In the genomic region with DNA sequence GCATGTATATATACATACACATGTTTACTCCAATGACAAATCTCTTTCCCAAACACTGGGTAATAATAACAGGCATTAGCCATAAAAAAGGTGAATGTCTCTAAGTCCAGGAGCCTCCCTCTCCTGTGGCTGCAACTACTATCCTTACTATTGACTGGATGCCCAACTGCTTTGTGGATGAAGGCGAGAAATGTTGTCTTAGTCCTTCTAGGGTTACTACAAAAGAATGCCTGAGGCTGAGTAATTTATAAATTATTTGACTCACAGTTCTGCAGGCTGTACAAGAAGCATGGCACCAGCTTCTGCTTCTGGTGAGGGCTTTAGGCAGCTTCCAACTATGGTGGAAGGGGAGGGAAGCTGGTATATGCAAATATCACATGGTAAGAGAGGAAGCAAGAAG, we compare ENCODE assay signal across 30 cellular contexts.
DNase-seq lines count a peak whose midpoint lies in the region; ATAC-seq and TF ChIP-seq lines count a peak whose summit lies in the region.
"Had no signal": no experiment of that assay in that cellular context is flagged by ENCODE, and none has a peak within 500 bp of the region (broad histone marks: within the 10 kb centered on the region; RNA-seq: fewer than 3 reads in every experiment).

No MANE protein-coding gene starts in this region.

- peak overlapping the region; percentile 76 for H2BK5ac ChIP-seq in IMR-90 (ENCODE audit: low read depth, low read length, poor library complexity, severe bottlenecking)

- POLR2A ChIA-PET in IMR-90 (lab: Charles Lee; ENCODE audit: unreplicated experiment) = no interaction called here

- no peaks in the 10 kb centered on the region for H3K27me3 Mint-ChIP-seq in activated T-helper 17 cell treated with anti-CD3 and anti-CD28 coated beads, Interleukin-2, amount 50 U/mL, for 72 hours
- H3K27me3 Mint-ChIP-seq: CD4-positive, CD25-positive, alpha-beta regulatory T cell; central memory CD8-positive, alpha-beta T cell had no signal

- peak overlapping the region; percentile 95 for H4K91ac ChIP-seq in IMR-90 (ENCODE audit: insufficient read depth, low read depth, low read length)

- H4K5ac ChIP-seq in IMR-90 (ENCODE audit: low read depth, low read length) = peak overlapping the region; percentile 95

- TF ChIP-seq CTCF in IMR-90 (conservative IDR thresholded peaks at IDR 0.05; ENCODE audit: low read depth, low read length) (no peak), fibroblast of the aortic adventitia (IDR thresholded peaks at IDR 0.05; ENCODE audit: insufficient read depth, low read length) (no peak)

- peak overlapping the region; percentile 95 for H3K18ac ChIP-seq in IMR-90 (ENCODE audit: low read depth, low read length)

- 0 out of 2 replicates have a peak overlapping the region, but pooled peaks have one; percentile 13 for H3K56ac ChIP-seq in IMR-90 (ENCODE audit: extremely low read depth, insufficient read depth, low read length)

- H4K20me1 ChIP-seq in IMR-90 (ENCODE audit: insufficient read depth, low read length) = no peaks in the 10 kb centered on the region

- no peak for TF ChIP-seq RAD21 in IMR-90 (IDR thresholded peaks at IDR 0.05; ENCODE audit: low read length)

- H2AFZ ChIP-seq in IMR-90 (replicated peaks; ENCODE audit: low read length, poor library complexity) = no peak overlapping the region

- peak; percentile 50 for ATAC-seq in IMR-90 (ENCODE audit: low read depth)
- ATAC-seq in activated T-helper 17 cell treated with anti-CD3 and anti-CD28 coated beads, Interleukin-2, amount 50 U/mL, for 72 hours (replicated peaks) = no peak
- ATAC-seq in GM19395 (IDR thresholded peaks at IDR 0.05; ENCODE audit: unreplicated experiment) = no peak
- ATAC-seq: activated naive CD4-positive, alpha-beta T cell treated with anti-CD3 and anti-CD28 coated beads, Interleukin-2, amount 50 U/mL, for 72 hours; left lobe of liver; stimulated activated naive CD8-positive, alpha-beta T cell treated with anti-CD3 and anti-CD28 coated beads, Interleukin-15, Interleukin-2, amounts not matched to agents 100 U/mL and 50 U/mL, for 24 hours had no signal

- H4K8ac ChIP-seq in IMR-90 (ENCODE audit: low read depth in 2 of 2, low read length in 2 of 2) = peak overlapping the region; percentile 48 to 79; a peak in 3 of 4 replicates

- no peak overlapping the region for H3K9ac ChIP-seq in IMR-90 (ENCODE audit: low read depth, low read length)

- dilution Hi-C loops in IMR-90 (cut with HindIII; ENCODE audit: low sequenced_read_pairs, unreplicated experiment) = no loop called here

- TF ChIP-seq POLR2A in IMR-90 (IDR thresholded peaks at IDR 0.05; ENCODE audit: low read depth, low read length) = no peak

- H3K4ac ChIP-seq in IMR-90 (ENCODE audit: low read depth, low read length) = peak overlapping the region; percentile 85

- DNase-seq in AG08395 (ENCODE audit: low spot score) (peak; percentile 18), IMR-90 (peak; percentile 82), astrocyte of the hippocampus (ENCODE audit: low read depth, low spot score) (peak; percentile 50), fibroblast of the aortic adventitia (ENCODE audit: low read depth) (peak; percentile 37), NAMALWA (ENCODE audit: low spot score) (no peak)
- DNase-seq in stimulated activated naive CD4-positive, alpha-beta T cell treated with Interleukin-2 at 50 U/mL for 16 hours (lab: John Stamatoyannopoulos, UW) = no peak
- DNase-seq: 8988T; activated CD4-positive, alpha-beta T cell treated with anti-CD3 and anti-CD28 coated beads for 4 hours; AML-193; Calu3; CD4-positive, CD25-positive, alpha-beta regulatory T cell; DND-41; GOT3; hypothalamus; NCI-H82; retina; SJCRH30; stimulated activated naive CD8-positive, alpha-beta T cell treated with anti-CD3 and anti-CD28 coated beads, Interleukin-15, Interleukin-2, amounts not matched to agents 100 U/mL and 50 U/mL, for 24 hours; T1000; uterus had no signal

- in situ Hi-C loops in IMR-90 (cut with MboI; ENCODE audit: low sequenced_read_pairs) = no loop called here

- no peaks in the 10 kb centered on the region for H3K36me3 ChIP-seq in IMR-90 (ENCODE audit: control insufficient read depth, insufficient read depth, low read length)
- H3K36me3 ChIP-seq: ascending aorta, SJCRH30, uterus had no signal

- H3K27me3 ChIP-seq in IMR-90 (ENCODE audit: control insufficient read depth, insufficient read depth, low read length) = no peaks in the 10 kb centered on the region
- H3K27me3 ChIP-seq: ascending aorta, SJCRH30, uterus had no signal

- WGBS in IMR-90 (ENCODE audit: extremely low coverage in 2 of 2, insufficient read length in 1 of 2), 2 experiments = no CpG with 5 or more reads among the region's 1 CpG

- H3K36me3 Mint-ChIP-seq in activated T-helper 17 cell treated with anti-CD3 and anti-CD28 coated beads, Interleukin-2, amount 50 U/mL, for 72 hours (ENCODE audit: low read depth) = no peaks in the 10 kb centered on the region
- H3K36me3 Mint-ChIP-seq: activated naive CD4-positive, alpha-beta T cell treated with anti-CD3 and anti-CD28 coated beads, Interleukin-2, amount 50 U/mL, for 72 hours; CD4-positive, CD25-positive, alpha-beta regulatory T cell had no signal

- 0 out of 2 replicates have a peak overlapping the region, but pooled peaks have one; percentile 4 for H3K23ac ChIP-seq in IMR-90 (ENCODE audit: low read depth, low read length)

- peaks cover 31% of the 10 kb centered on the region for H3K4me1 ChIP-seq in IMR-90 (ENCODE audit: control insufficient read depth, insufficient read depth, low read length)
- H3K4me1 ChIP-seq: ascending aorta, SJCRH30, uterus had no signal

- no peak overlapping the region for H3K4me3 ChIP-seq in IMR-90 (ENCODE audit: insufficient read depth, low read depth, low read length)
- no peak overlapping the region for H3K4me3 ChIP-seq in fibroblast of the aortic adventitia (ENCODE audit: low read depth, low read length)
- H3K4me3 ChIP-seq: ascending aorta, SJCRH30, skin epidermis, uterus had no signal

- H3K4me2 ChIP-seq in IMR-90 (ENCODE audit: low read depth, low read length) = peak overlapping the region; percentile 12; the same call in 1 of the 2 replicates

- H3K27ac Mint-ChIP-seq in activated T-helper 17 cell treated with anti-CD3 and anti-CD28 coated beads, Interleukin-2, amount 50 U/mL, for 72 hours = no peak overlapping the region
- H3K27ac Mint-ChIP-seq: activated naive CD4-positive, alpha-beta T cell treated with anti-CD3 and anti-CD28 coated beads, Interleukin-2, amount 50 U/mL, for 72 hours; activated T-helper 2 cell treated with anti-CD3 and anti-CD28 coated beads, Interferon-gamma antibody, Interleukin-2, Interleukin-4, amounts not matched to agents 10 μg/mL and 5 μg/mL and 100 μg/mL, durations not matched to agents 14 hours and 24 hours and 36 hours; nephron had no signal

- no peak overlapping the region for H2AK9ac ChIP-seq in IMR-90 (replicated peaks; ENCODE audit: low read depth, low read length, poor library complexity)

- H3K9me1 ChIP-seq in IMR-90 (ENCODE audit: insufficient read depth, low read length) = peaks cover 11% of the 10 kb centered on the region

- H3K9me3 ChIP-seq in IMR-90 (ENCODE audit: control insufficient read depth, insufficient read depth, low read length) = no peaks in the 10 kb centered on the region
- H3K9me3 ChIP-seq: ascending aorta, uterus had no signal

- H2BK120ac ChIP-seq in IMR-90 (ENCODE audit: low read depth, low read length) = peak overlapping the region; percentile 95

- H2BK20ac ChIP-seq in IMR-90 (ENCODE audit: low read depth, low read length) = peak overlapping the region; percentile 96

- no peaks in the 10 kb centered on the region for H3K79me1 ChIP-seq in IMR-90 (ENCODE audit: low read depth in 1 of 2, low read length in 2 of 2)

- peak overlapping the region; percentile 51; the same call in 1 of the 2 replicates for H3K27ac ChIP-seq in IMR-90 (ENCODE audit: insufficient read depth, low read length)
- H3K27ac ChIP-seq: ascending aorta, SJCRH30, skin epidermis, uterus, VCaP had no signal

- peak overlapping the region; percentile 71 for H2AK5ac ChIP-seq in IMR-90 (ENCODE audit: low read depth, low read length)

- intact Hi-C loops in IMR-90 (cut with micrococcal nuclease) = no loop called here

- no peaks in the 10 kb centered on the region for H3K4me1 Mint-ChIP-seq in activated T-helper 17 cell treated with anti-CD3 and anti-CD28 coated beads, Interleukin-2, amount 50 U/mL, for 72 hours
- H3K4me1 Mint-ChIP-seq: CD4-positive, CD25-positive, alpha-beta regulatory T cell; central memory CD8-positive, alpha-beta T cell; nephron had no signal

- no TSS peak for BruUV-seq in IMR-90 (replicated peaks; lab: Mats Ljungman, UMichigan)

- H2BK15ac ChIP-seq in IMR-90 (ENCODE audit: low read depth, low read length) = peak overlapping the region; percentile 72; the same call in 2 of the 3 replicates

- no peak overlapping the region for H3K4me3 Mint-ChIP-seq in activated T-helper 17 cell treated with anti-CD3 and anti-CD28 coated beads, Interleukin-2, amount 50 U/mL, for 72 hours
- H3K4me3 Mint-ChIP-seq: CD4-positive, CD25-positive, alpha-beta regulatory T cell; central memory CD8-positive, alpha-beta T cell; nephron had no signal

- no peaks in the 10 kb centered on the region for H3K9me3 Mint-ChIP-seq in activated T-helper 17 cell treated with anti-CD3 and anti-CD28 coated beads, Interleukin-2, amount 50 U/mL, for 72 hours
- H3K9me3 Mint-ChIP-seq: nephron had no signal

- H3K14ac ChIP-seq in IMR-90 (replicated peaks; ENCODE audit: low read depth, low read length) = peak overlapping the region; percentile 86

- CTCF ChIA-PET in IMR-90 (lab: Yijun Ruan, JAX) = no interaction called here

TF ChIP-seq in IMR-90, 13 proteins besides CTCF, POLR2A, EP300 and RAD21 (continues in another document):
- TF ChIP-seq NFE2L2 (IDR thresholded peaks at IDR 0.05; ENCODE audit: low read depth, low read length) (no peak), MAFK (IDR thresholded peaks at IDR 0.05; ENCODE audit: low read depth, low read length) (no peak), RFX5 (IDR thresholded peaks at IDR 0.05; ENCODE audit: low read depth, low read length) (no peak), RCOR1 (IDR thresholded peaks at IDR 0.05; ENCODE audit: insufficient replicate concordance, low read length) (no peak), CEBPB (IDR thresholded peaks at IDR 0.05; ENCODE audit: low read depth, low read length) (no peak), ELK1 (IDR thresholded peaks at IDR 0.05; ENCODE audit: borderline replicate concordance, low read depth, low read length) (no peak)

Comparison
In these comparisons a context has a peak if more than half of its experiments do, and no peak if none do; other contexts are left out.
1. DNase-seq: peak in AG08395 (single experiment), IMR-90 (single experiment), astrocyte of the hippocampus (single experiment) and fibroblast of the aortic adventitia (single experiment); none in stimulated activated naive CD4-positive, alpha-beta T cell treated with Interleukin-2 at 50 U/mL for 16 hours (single experiment) and NAMALWA (single experiment).